In genomic region chr12:120971299-120972180, GRCh38 we compare ENCODE assay signal across 9 cellular contexts. TPM values are rescaled to one million over a fixed set of nuclear protein-coding genes. Genes with fewer than 3 reads are reported as not detected.
DNase-seq lines count a peak whose midpoint lies in the region; ATAC-seq and TF ChIP-seq lines count a peak whose summit lies in the region.
"Had no signal": no experiment of that assay in that cellular context is flagged by ENCODE, and none has a peak within 500 bp of the region (broad histone marks: within the 10 kb centered on the region; RNA-seq: fewer than 3 reads in every experiment).

No MANE protein-coding gene starts in this region.

- peak; percentile 78 for TF ChIP-seq CTCF in CD4-positive, alpha-beta T cell (IDR thresholded peaks at IDR 0.05)
- TF ChIP-seq CTCF in activated B cell treated with CpG ODN at 0.5 μM for 24 hours (IDR thresholded peaks at IDR 0.05), result no peak

- in situ Hi-C loops in GM23248 (cut with MboI), result loop anchor here (10.0 kb wide), 1 partner anchor 387 kb away; the partner anchor contains the start of gene POP5

- no peaks in the 10 kb centered on the region for H3F3A ChIP-seq in GM23248 (ENCODE audit: insufficient read depth)

- 41 to 42% methylated on average over 13 of the region's 13 CpGs for WGBS in GM23248 (ENCODE audit: low coverage in 1 of 2, low lambda C conversion rate in 2 of 2, missing lambda C conversion rate in 2 of 2), 2 experiments

- no peaks in the 10 kb centered on the region for H3K4me1 ChIP-seq in GM23248 (ENCODE audit: insufficient read depth)

- no peaks in the 10 kb centered on the region for H3K79me2 ChIP-seq in GM23248 (ENCODE audit: insufficient read depth)

- H2AFZ ChIP-seq in GM23248, result no peak overlapping the region

- DNase-seq in CD4-positive, alpha-beta T cell, result peak in 6 of 10 experiments; percentile 4 to 29 (median 10)
- DNase-seq in GM23248 (peak; percentile 78), NCI-H2227 (lab: John Stamatoyannopoulos, UW; ENCODE audit: unreplicated experiment) (peak; percentile 57), activated B cell treated with CpG ODN at 0.5 μM for 24 hours (no peak), erythroblast (lab: John Stamatoyannopoulos, UW) (peak; percentile 71 to 72), naive B cell (peak; percentile 54), cortex of kidney (lab: John Stamatoyannopoulos, UW) (no peak)

- TF ChIP-seq POLR2A in erythroblast (IDR thresholded peaks at IDR 0.05; ENCODE audit: low read length), result no peak

- H3K4me1 Mint-ChIP-seq in CD4-positive, alpha-beta T cell (ENCODE audit: low read depth), result no peaks in the 10 kb centered on the region
- H3K4me1 Mint-ChIP-seq in activated B cell treated with CpG ODN at 0.5 μM for 24 hours (peaks cover 8% of the 10 kb centered on the region), naive B cell (peaks cover 6 to 9% (median 7%) of the 10 kb centered on the region in 3 donors)

- intact Hi-C loops in CD4-positive, alpha-beta T cell (cut with DNase I, micrococcal nuclease), result loop anchor here (1.0 to 10.0 kb wide), 7 partner anchors 27 to 388 kb away; partner anchors contain the start of gene UNC119B (in 1 of the 2)
- intact Hi-C loops in activated B cell treated with CpG ODN at 0.5 μM for 24 hours (cut with micrococcal nuclease), result loop anchor here (1.0 to 5.0 kb wide), 7 partner anchors 67 to 614 kb away; partner anchors contain the start of gene SPPL3

- no peak overlapping the region for H3K4me3 Mint-ChIP-seq in CD4-positive, alpha-beta T cell
- H3K4me3 Mint-ChIP-seq in activated B cell treated with CpG ODN at 0.5 μM for 24 hours, result no peak overlapping the region
- peak overlapping the region in 1 of 8 donors; percentile 33 for H3K4me3 Mint-ChIP-seq in naive B cell

- H4K20me1 ChIP-seq in GM23248 (ENCODE audit: insufficient read depth), result no peaks in the 10 kb centered on the region

- no peak overlapping the region for H3K27ac ChIP-seq in CD4-positive, alpha-beta T cell (ENCODE audit: low read depth, low read length)
- no peak overlapping the region for H3K27ac ChIP-seq in GM23248

- H3K9me2 ChIP-seq in GM23248 (ENCODE audit: insufficient read depth), result no peaks in the 10 kb centered on the region

- no peaks in the 10 kb centered on the region for H3K9me3 ChIP-seq in CD4-positive, alpha-beta T cell (ENCODE audit: control insufficient read depth, low read length)
- no peaks in the 10 kb centered on the region for H3K9me3 ChIP-seq in GM23248 (ENCODE audit: low read depth)

- H3K4me3 ChIP-seq in GM23248, result no peak overlapping the region

- H3K36me3 ChIP-seq in GM23248 (ENCODE audit: low read depth), result no peaks in the 10 kb centered on the region

- H3K9ac ChIP-seq in GM23248, result no peak overlapping the region

- CTCF ChIA-PET in CD4-positive, alpha-beta T cell (lab: Charles Lee), result interaction anchor here (0.6 to 1.9 kb wide), 22 partner anchors 9 to 1336 kb away, joined by 3 to 12 read pairs (median 3); partner anchors contain the start of gene POP5
- CTCF ChIA-PET in activated B cell treated with CpG ODN at 0.5 μM for 24 hours (lab: Charles Lee), result interaction anchor here (0.6 to 2.9 kb wide), 36 partner anchors 8 to 392 kb away, joined by 3 to 51 read pairs (median 4); partner anchors contain the start of genes CABP1, MLEC, POP5 and UNC119B

- H3K36me3 Mint-ChIP-seq in CD4-positive, alpha-beta T cell (ENCODE audit: low read depth), result no peaks in the 10 kb centered on the region
- no peaks in the 10 kb centered on the region for H3K36me3 Mint-ChIP-seq in activated B cell treated with CpG ODN at 0.5 μM for 24 hours (ENCODE audit: low read depth)
- no peaks in the 10 kb centered on the region for H3K36me3 Mint-ChIP-seq in naive B cell

- no peaks in the 10 kb centered on the region for H3K27me3 Mint-ChIP-seq in CD4-positive, alpha-beta T cell
- peaks cover 3% of the 10 kb centered on the region for H3K27me3 Mint-ChIP-seq in activated B cell treated with CpG ODN at 0.5 μM for 24 hours
- H3K27me3 Mint-ChIP-seq in naive B cell, result peaks cover 0 to 5% (median 5%) of the 10 kb centered on the region in 3 donors

- POLR2A ChIA-PET in CD4-positive, alpha-beta T cell (lab: Charles Lee), result interaction anchor here (0.6 to 1.2 kb wide), 6 partner anchors 12 to 391 kb away, joined by 3 to 5 read pairs (median 4); partner anchors contain the start of gene POP5
- POLR2A ChIA-PET in activated B cell treated with CpG ODN at 0.5 μM for 24 hours (lab: Charles Lee), result interaction anchor here (0.7 to 1.3 kb wide), 5 partner anchors 62 to 390 kb away, joined by 3 to 11 read pairs (median 4); partner anchors contain the start of genes MLEC and POP5

- no peak overlapping the region for H3K27ac Mint-ChIP-seq in CD4-positive, alpha-beta T cell
- H3K27ac Mint-ChIP-seq in activated B cell treated with CpG ODN at 0.5 μM for 24 hours (no peak overlapping the region), naive B cell (no peak overlapping the region)

- H3K4me2 ChIP-seq in GM23248 (ENCODE audit: unreplicated experiment), result no peak overlapping the region

- no peaks in the 10 kb centered on the region for H3K27me3 ChIP-seq in CD4-positive, alpha-beta T cell (ENCODE audit: control insufficient read depth, insufficient read depth, low read length)
- peaks cover 3% of the 10 kb centered on the region; the same call in 1 of the 2 replicates for H3K27me3 ChIP-seq in GM23248 (replicated peaks; ENCODE audit: insufficient read depth)

- ATAC-seq in CD4-positive, alpha-beta T cell (ENCODE audit: poor library complexity), result peak; percentile 98
- ATAC-seq in activated B cell treated with CpG ODN at 0.5 μM for 24 hours (ENCODE audit: low read depth) (peak; percentile 94), naive B cell (ENCODE audit: low read depth in 2 of 2) (peak; percentile 87 to 95), HG03196 (IDR thresholded peaks at IDR 0.05; ENCODE audit: unreplicated experiment) (no peak)

- no peaks in the 10 kb centered on the region for H3K9me3 Mint-ChIP-seq in CD4-positive, alpha-beta T cell
- H3K9me3 Mint-ChIP-seq in activated B cell treated with CpG ODN at 0.5 μM for 24 hours (no peaks in the 10 kb centered on the region), naive B cell (no peaks in the 10 kb centered on the region)

RNA-seq across cellular contexts. Expression of gene HNF1A, which starts 6.8 kb away (rescaled TPM):
- total RNA-seq in CD4-positive, alpha-beta T cell, result not detected
- total RNA-seq in GM23248 (2014; rRNA removed; shearing (Covaris generic)), result not detected in 2 replicates
- polyA plus RNA-seq in GM23248 (2016; fragmentation: Nextera tagmentation; extraction: Ambion mirVana), result not detected in 2 replicates
- not detected in 2 replicates for total RNA-seq in activated B cell treated with CpG ODN at 0.5 μM for 24 hours
- not detected for polyA plus RNA-seq in naive B cell (ENCODE audit: low read depth in 6 of 6)
- total RNA-seq: skeletal muscle tissue had no signal

RNA-seq across cellular contexts. Expression of gene C12orf43, which starts 44.7 kb away (rescaled TPM):
- total RNA-seq in CD4-positive, alpha-beta T cell, result 10 to 100 TPM; 14.4 to 15.8 TPM
- 12.4 and 12.5 TPM in 2 replicates for total RNA-seq in GM23248 (2014; rRNA removed; shearing (Covaris generic))
- polyA plus RNA-seq in GM23248 (2016; fragmentation: Nextera tagmentation; extraction: Ambion mirVana) (16.6 and 17.7 TPM in 2 replicates), naive B cell (ENCODE audit: low read depth in 6 of 6) (10 to 100 TPM; 15.0 to 19.7 (median 18.7) TPM)
- 23.7 and 24.8 TPM in 2 replicates for total RNA-seq in activated B cell treated with CpG ODN at 0.5 μM for 24 hours

Comparison
In these comparisons a context has a peak if more than half of its experiments do, and no peak if none do; other contexts are left out.
1. DNase-seq: peak in CD4-positive, alpha-beta T cell (6 of 10), GM23248 (single experiment), NCI-H2227 (single experiment), erythroblast (2 of 2) and naive B cell (single experiment); none in activated B cell treated with CpG ODN at 0.5 μM for 24 hours (single experiment) and cortex of kidney (single experiment).